In the genomic region with DNA sequence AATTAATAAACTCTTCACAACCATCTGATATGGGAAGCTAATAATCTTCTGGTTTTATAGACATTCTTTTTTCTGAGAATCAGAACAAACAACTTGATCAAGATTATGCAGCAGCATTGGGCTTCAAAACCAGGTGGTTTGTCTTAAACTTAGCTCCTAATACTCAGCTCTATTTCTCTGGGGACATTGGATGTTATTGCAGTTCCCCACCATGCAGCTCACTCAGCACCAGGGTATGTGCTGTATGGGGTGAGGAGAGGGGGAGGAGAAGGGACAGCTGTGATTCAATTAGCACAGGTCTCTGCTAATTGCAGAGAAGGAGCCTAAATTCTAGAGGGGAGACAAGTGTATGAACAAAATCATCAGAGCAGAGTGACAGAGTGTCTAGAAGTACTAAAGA, we compare ENCODE assay signal across 20 cellular contexts.
"Had no signal": no experiment of that assay in that cellular context is flagged by ENCODE, and none has a peak within 500 bp of the region (broad histone marks: within the 10 kb centered on the region; RNA-seq: fewer than 3 reads in every experiment).

No MANE protein-coding gene starts in this region.

- ATAC-seq: activated CD8-positive, alpha-beta T cell treated with anti-CD3 and anti-CD28 coated beads, Interleukin-2, amount 10 ng/mL, durations not matched to agents 7 days and 5 days; activated naive CD8-positive, alpha-beta T cell treated with anti-CD3 and anti-CD28 coated beads, Interleukin-2, amount 50 U/mL, for 24 hours; right lobe of liver; stimulated activated naive B cell treated with anti-CD40 and anti-IgM and Interleukin-4, amounts not matched to agents 10 μg/mL and 1 μg/mL and 100 μg/mL, for 72 hours; T-helper 17 cell had no signal

- H3K27me3 ChIP-seq: heart left ventricle, right lobe of liver, upper lobe of left lung had no signal

- H3K9me3 ChIP-seq: heart left ventricle, right lobe of liver, upper lobe of left lung had no signal

- H3K36me3 ChIP-seq: heart left ventricle, right lobe of liver, upper lobe of left lung, WERI-Rb-1 had no signal

- DNase-seq: activated CD4-positive, alpha-beta T cell treated with anti-CD3 and anti-CD28 coated beads, Interleukin-2, amount 50 U/mL, for 1 hour; activated CD4-positive, CD25-positive, alpha-beta regulatory T cell treated with anti-CD3 and anti-CD28 coated beads, Interleukin-2, amount 50 U/mL, for 72 hours; activated CD8-positive, alpha-beta T cell treated with anti-CD3 and anti-CD28 coated beads, Interleukin-2, amount 10 ng/mL, durations not matched to agents 7 days and 5 days; activated gamma-delta T cell; activated naive CD4-positive, alpha-beta T cell treated with anti-CD3 and anti-CD28 coated beads, Interleukin-2, amount 50 U/mL, for 16 hours; activated naive CD8-positive, alpha-beta T cell treated with anti-CD3 and anti-CD28 coated beads, Interleukin-2, amount 50 U/mL, for 24 hours; anterior cingulate cortex; effector memory CD4-positive, alpha-beta T cell; mammary epithelial cell; nucleus accumbens; posterior cingulate gyrus; right lobe of liver; stimulated activated CD4-positive, alpha-beta T cell treated with anti-CD3 and anti-CD28 coated beads, Interleukin-2, amount 100 ng/mL, for 48 hours; stimulated activated CD8-positive, alpha-beta memory T cell treated with anti-CD3 and anti-CD28 coated beads, Interleukin-4, amount 100 ng/mL, for 48 hours; stimulated activated naive B cell treated with anti-CD40 and anti-IgM and Interleukin-4, amounts not matched to agents 10 μg/mL and 1 μg/mL and 100 μg/mL, for 72 hours; SW 1271; T-helper 17 cell; upper lobe of left lung; WERI-Rb-1 had no signal

- H3K4me1 ChIP-seq: right lobe of liver, upper lobe of left lung had no signal

- H3K4me3 ChIP-seq: heart left ventricle, right lobe of liver, upper lobe of left lung had no signal

- H3K27ac ChIP-seq: heart left ventricle, right lobe of liver, upper lobe of left lung, WERI-Rb-1 had no signal
